In genomic region chr5:177982072-177982727, GRCh38 we compare ENCODE assay signal across 9 cellular contexts. TPM values are rescaled to one million over a fixed set of nuclear protein-coding genes. Genes with fewer than 3 reads are reported as not detected.
A peak's percentile ranks its signal among the peaks of the same experiment; 100 is the strongest.
DNase-seq lines count a peak whose midpoint lies in the region; ATAC-seq, FAIRE-seq and TF ChIP-seq lines count a peak whose summit lies in the region.
"Had no signal": no experiment of that assay in that cellular context is flagged by ENCODE, and none has a peak within 500 bp of the region (broad histone marks: within the 10 kb centered on the region; RNA-seq: fewer than 3 reads in every experiment).

No MANE protein-coding gene starts in this region.

- H3K27ac Mint-ChIP-seq in activated CD8-positive, alpha-beta T cell treated with anti-CD3 and anti-CD28 coated beads, Interleukin-2, amount 10 ng/mL, durations not matched to agents 7 days and 5 days: no peak overlapping the region

- CTCF ChIA-PET in BJ (lab: Yijun Ruan, JAX) (no interaction called here), HEK293T (lab: Yijun Ruan, JAX) (interaction anchor here (1.2 kb wide), 1 partner anchor 111 kb away, joined by 3 read pairs; no protein-coding TSS in a partner anchor)
- CTCF ChIA-PET in activated CD8-positive, alpha-beta T cell treated with anti-CD3 and anti-CD28 coated beads, Interleukin-2, amount 10 ng/mL, durations not matched to agents 7 days and 5 days (lab: Charles Lee): no interaction called here

- 0 out of 2 replicates have a peak, but pooled peaks have one; percentile 10 for TF ChIP-seq CTCF in BJ (IDR thresholded peaks at IDR 0.05; ENCODE audit: insufficient read depth, low read depth, low read length)

- no peaks in the 10 kb centered on the region for H3K9me3 Mint-ChIP-seq in activated CD8-positive, alpha-beta T cell treated with anti-CD3 and anti-CD28 coated beads, Interleukin-2, amount 10 ng/mL, durations not matched to agents 7 days and 5 days (ENCODE audit: insufficient read depth)

- no peaks in the 10 kb centered on the region for H3K36me3 ChIP-seq in BJ (ENCODE audit: control insufficient read depth, insufficient read depth, low read length)
- no peaks in the 10 kb centered on the region for H3K36me3 ChIP-seq in mesendoderm (ENCODE audit: control insufficient read depth, insufficient read depth, low read length)

- no peak overlapping the region for H2BK5ac ChIP-seq in mesendoderm (ENCODE audit: low read length)

- ATAC-seq in activated CD8-positive, alpha-beta T cell treated with anti-CD3 and anti-CD28 coated beads, Interleukin-2, amount 10 ng/mL, durations not matched to agents 7 days and 5 days: peak; percentile 57
- ATAC-seq in GM21825 (IDR thresholded peaks at IDR 0.05; ENCODE audit: unreplicated experiment): no peak
- ATAC-seq in HG02870 (IDR thresholded peaks at IDR 0.05; ENCODE audit: unreplicated experiment): no peak

- no peak overlapping the region for H3K56ac ChIP-seq in mesendoderm (ENCODE audit: low read length)

- no peak overlapping the region for H2BK120ac ChIP-seq in mesendoderm (ENCODE audit: low read depth, low read length)

- no peaks in the 10 kb centered on the region for H3K79me1 ChIP-seq in mesendoderm (ENCODE audit: low read length)

- H3K4me2 ChIP-seq in mesendoderm (ENCODE audit: low read length): no peak overlapping the region

- H3K4me3 Mint-ChIP-seq in activated CD8-positive, alpha-beta T cell treated with anti-CD3 and anti-CD28 coated beads, Interleukin-2, amount 10 ng/mL, durations not matched to agents 7 days and 5 days: no peak overlapping the region

- no peak overlapping the region for H3K18ac ChIP-seq in mesendoderm (ENCODE audit: low read length)

- no peak overlapping the region for H3K27ac ChIP-seq in mesendoderm (ENCODE audit: low read depth, low read length)

- H4K5ac ChIP-seq in mesendoderm (ENCODE audit: low read length): no peak overlapping the region

- H3K79me2 ChIP-seq in mesendoderm (ENCODE audit: control insufficient read depth, insufficient read depth, low read length): no peaks in the 10 kb centered on the region

- peaks cover 8% of the 10 kb centered on the region for H3K4me1 Mint-ChIP-seq in activated CD8-positive, alpha-beta T cell treated with anti-CD3 and anti-CD28 coated beads, Interleukin-2, amount 10 ng/mL, durations not matched to agents 7 days and 5 days (ENCODE audit: low read depth)

- WGBS in mesendoderm (ENCODE audit: extremely low coverage, insufficient coverage, low lambda C conversion rate): no CpG with 5 or more reads among the region's 17 CpGs

- POLR2A ChIA-PET in BJ (lab: Charles Lee): no interaction called here
- POLR2A ChIA-PET in HEK293T (lab: Yijun Ruan, JAX): no interaction called here
- POLR2A ChIA-PET in activated CD8-positive, alpha-beta T cell treated with anti-CD3 and anti-CD28 coated beads, Interleukin-2, amount 10 ng/mL, durations not matched to agents 7 days and 5 days (lab: Charles Lee): no interaction called here

- no peaks in the 10 kb centered on the region for H3K4me1 ChIP-seq in mesendoderm (ENCODE audit: control insufficient read depth, low read depth, low read length)

- H2BK15ac ChIP-seq in mesendoderm (replicated peaks; ENCODE audit: low read depth): no peak overlapping the region

- H3K9ac ChIP-seq in mesendoderm (ENCODE audit: low read length): peak overlapping the region; percentile 17

- H3K36me3 Mint-ChIP-seq in activated CD8-positive, alpha-beta T cell treated with anti-CD3 and anti-CD28 coated beads, Interleukin-2, amount 10 ng/mL, durations not matched to agents 7 days and 5 days (ENCODE audit: low read depth): no peaks in the 10 kb centered on the region

- no peak overlapping the region for H4K8ac ChIP-seq in mesendoderm (ENCODE audit: low read depth, low read length)

- H3K27me3 ChIP-seq in BJ (ENCODE audit: control insufficient read depth, insufficient read depth, low read length) (peaks cover 24% of the 10 kb centered on the region), mesendoderm (ENCODE audit: insufficient read depth, low read length, poor library complexity) (no peaks in the 10 kb centered on the region)

- H3K4ac ChIP-seq in mesendoderm (ENCODE audit: low read depth, low read length): no peak overlapping the region

- FAIRE-seq in RCC 7860 (lab: Jason Lieb, UNC): no peak

- DNase-seq in BJ (ENCODE audit: low read depth) (no peak), HEK293T (ENCODE audit: extremely low spot score) (peak; percentile 60), mesendoderm (peak; percentile 76), RCC 7860 (ENCODE audit: low spot score) (no peak), NCI-H345 treated with DMSO at 0.1 percent for 48 hours (lab: John Stamatoyannopoulos, UW; ENCODE audit: unreplicated experiment) (no peak)
- DNase-seq in activated CD8-positive, alpha-beta T cell treated with anti-CD3 and anti-CD28 coated beads, Interleukin-2, amount 10 ng/mL, durations not matched to agents 7 days and 5 days: peak; percentile 53

- H3K27me3 Mint-ChIP-seq in activated CD8-positive, alpha-beta T cell treated with anti-CD3 and anti-CD28 coated beads, Interleukin-2, amount 10 ng/mL, durations not matched to agents 7 days and 5 days (ENCODE audit: low read depth): peaks cover 50% of the 10 kb centered on the region

- no peak overlapping the region for H3K23ac ChIP-seq in mesendoderm (ENCODE audit: low read length)

- H2AK5ac ChIP-seq in mesendoderm (ENCODE audit: low read length): no peak overlapping the region

- H3K4me3 ChIP-seq in BJ (ENCODE audit: low read depth, low read length) (no peak overlapping the region), mesendoderm (ENCODE audit: low read length) (no peak overlapping the region)

TF ChIP-seq in HEK293T, 16 proteins besides CTCF, POLR2A, EP300 and RAD21:
- TF ChIP-seq FOXM1 (IDR thresholded peaks at IDR 0.05; ENCODE audit: borderline replicate concordance): no peak
- TF ChIP-seq SP1 (IDR thresholded peaks at IDR 0.05): no peak
- TF ChIP-seq PKNOX1 (IDR thresholded peaks at IDR 0.05): no peak
- TF ChIP-seq ZNF384 (IDR thresholded peaks at IDR 0.05): no peak
- no peak for TF ChIP-seq ELF4 (IDR thresholded peaks at IDR 0.05)
- TF ChIP-seq HDGF (IDR thresholded peaks at IDR 0.05; ENCODE audit: borderline replicate concordance): no peak
- no peak for TF ChIP-seq CTBP1 (IDR thresholded peaks at IDR 0.05; ENCODE audit: borderline replicate concordance)
- TF ChIP-seq NFRKB (IDR thresholded peaks at IDR 0.05): no peak

RNA-seq across cellular contexts. Expression of gene PROP1, which starts 13.8 kb away (rescaled TPM):
- not detected in 2 replicates for polyA plus RNA-seq in BJ (2011; rRNA removed)
- polyA minus RNA-seq in BJ (2011; rRNA and poly(A)+ RNA removed): not detected in 2 replicates
- not detected for total RNA-seq in activated CD8-positive, alpha-beta T cell treated with anti-CD3 and anti-CD28 coated beads, Interleukin-2, amount 10 ng/mL, durations not matched to agents 7 days and 5 days
- 0.04 TPM for polyA plus RNA-seq in mesendoderm (2013, experiment 1 of 2)
- polyA plus RNA-seq in mesendoderm (2013, experiment 2 of 2): not detected
- total RNA-seq: RPMI7951 had no signal

Comparison
In these comparisons a context has a peak if more than half of its experiments do, and no peak if none do; other contexts are left out.
1. DNase-seq: peak in HEK293T (single experiment), activated CD8-positive, alpha-beta T cell treated with anti-CD3 and anti-CD28 coated beads, Interleukin-2, amount 10 ng/mL, durations not matched to agents 7 days and 5 days (single experiment) and mesendoderm (single experiment); none in BJ (single experiment), RCC 7860 (single experiment) and NCI-H345 treated with DMSO at 0.1 percent for 48 hours (single experiment).